26 cellular contexts compared by ENCODE assay signal in genomic region chr20:33977535-33977934, GRCh38.
"Had no signal": no experiment of that assay in that cellular context is flagged by ENCODE, and none has a peak within 500 bp of the region (broad histone marks: within the 10 kb centered on the region; RNA-seq: fewer than 3 reads in every experiment).

No MANE protein-coding gene starts in this region.

- H3K9me3 Mint-ChIP-seq: dendritic cell treated with granulocyte-macrophage colony-stimulating factor and Interleukin-4, amounts not matched to agents 40 ng/mL and 50 ng/mL, for 4 days; effector memory CD8-positive, alpha-beta T cell had no signal

- H3K9me3 ChIP-seq: colonic mucosa, esophagus muscularis mucosa, esophagus squamous epithelium, gastrocnemius medialis, gastroesophageal sphincter, heart left ventricle had no signal

- H3K27ac Mint-ChIP-seq: dendritic cell treated with granulocyte-macrophage colony-stimulating factor and Interleukin-4, amounts not matched to agents 40 ng/mL and 50 ng/mL, for 4 days; effector memory CD8-positive, alpha-beta T cell; endodermal cell had no signal

- H3K27me3 ChIP-seq: colonic mucosa, dorsolateral prefrontal cortex, esophagus muscularis mucosa, esophagus squamous epithelium, gastrocnemius medialis, gastroesophageal sphincter, heart left ventricle, heart right ventricle had no signal

- H3K4me3 Mint-ChIP-seq: dendritic cell treated with granulocyte-macrophage colony-stimulating factor and Interleukin-4, amounts not matched to agents 40 ng/mL and 50 ng/mL, for 4 days; effector memory CD8-positive, alpha-beta T cell; endodermal cell had no signal

- H3K27ac ChIP-seq: colonic mucosa, coronary artery, dorsolateral prefrontal cortex, epithelial cell of prostate, esophagus muscularis mucosa, esophagus squamous epithelium, foreskin keratinocyte, gastrocnemius medialis, gastroesophageal sphincter, heart left ventricle, heart right ventricle had no signal

- FAIRE-seq: endothelial cell of umbilical vein had no signal

- H3K4me1 ChIP-seq: colonic mucosa, esophagus muscularis mucosa, esophagus squamous epithelium, foreskin keratinocyte, gastrocnemius medialis, gastroesophageal sphincter, heart left ventricle, heart right ventricle had no signal

- H3K27me3 Mint-ChIP-seq: dendritic cell treated with granulocyte-macrophage colony-stimulating factor and Interleukin-4, amounts not matched to agents 40 ng/mL and 50 ng/mL, for 4 days had no signal

- H3K4me3 ChIP-seq: colonic mucosa, coronary artery, dorsolateral prefrontal cortex, esophagus muscularis mucosa, esophagus squamous epithelium, gastrocnemius medialis, gastroesophageal sphincter, heart left ventricle, heart right ventricle had no signal

- H3K4me1 Mint-ChIP-seq: endodermal cell had no signal

- H3K36me3 ChIP-seq: colonic mucosa, esophagus muscularis mucosa, esophagus squamous epithelium, gastrocnemius medialis, gastroesophageal sphincter, heart left ventricle, heart right ventricle had no signal

- ATAC-seq: effector memory CD8-positive, alpha-beta T cell; esophagus mucosa; foreskin keratinocyte; gastrocnemius medialis; gastroesophageal sphincter; heart left ventricle; heart right ventricle had no signal

- DNase-seq: colonic mucosa; cortex of kidney; dermis blood vessel endothelial cell; dorsolateral prefrontal cortex; effector CD4-positive, alpha-beta T cell; effector CD8-positive, alpha-beta T cell; effector memory CD4-positive, alpha-beta T cell; effector memory CD8-positive, alpha-beta T cell; endodermal cell; erythroblast; esophagus squamous epithelium; foreskin fibroblast; foreskin keratinocyte; foreskin melanocyte; gastrocnemius medialis; glutamatergic neuron; head of caudate nucleus; heart left ventricle; heart right ventricle had no signal
